Comparison of ENCODE assay signal across 1 cellular context in genomic region chr6:45378324-45378926, GRCh38.
TF ChIP-seq lines count a peak whose summit lies in the region.

No MANE protein-coding gene starts in this region.

TF ChIP-seq in GM23338, 12 proteins besides CTCF, POLR2A, EP300 and RAD21 (continued from another document):
- TF ChIP-seq, protein P1, sequence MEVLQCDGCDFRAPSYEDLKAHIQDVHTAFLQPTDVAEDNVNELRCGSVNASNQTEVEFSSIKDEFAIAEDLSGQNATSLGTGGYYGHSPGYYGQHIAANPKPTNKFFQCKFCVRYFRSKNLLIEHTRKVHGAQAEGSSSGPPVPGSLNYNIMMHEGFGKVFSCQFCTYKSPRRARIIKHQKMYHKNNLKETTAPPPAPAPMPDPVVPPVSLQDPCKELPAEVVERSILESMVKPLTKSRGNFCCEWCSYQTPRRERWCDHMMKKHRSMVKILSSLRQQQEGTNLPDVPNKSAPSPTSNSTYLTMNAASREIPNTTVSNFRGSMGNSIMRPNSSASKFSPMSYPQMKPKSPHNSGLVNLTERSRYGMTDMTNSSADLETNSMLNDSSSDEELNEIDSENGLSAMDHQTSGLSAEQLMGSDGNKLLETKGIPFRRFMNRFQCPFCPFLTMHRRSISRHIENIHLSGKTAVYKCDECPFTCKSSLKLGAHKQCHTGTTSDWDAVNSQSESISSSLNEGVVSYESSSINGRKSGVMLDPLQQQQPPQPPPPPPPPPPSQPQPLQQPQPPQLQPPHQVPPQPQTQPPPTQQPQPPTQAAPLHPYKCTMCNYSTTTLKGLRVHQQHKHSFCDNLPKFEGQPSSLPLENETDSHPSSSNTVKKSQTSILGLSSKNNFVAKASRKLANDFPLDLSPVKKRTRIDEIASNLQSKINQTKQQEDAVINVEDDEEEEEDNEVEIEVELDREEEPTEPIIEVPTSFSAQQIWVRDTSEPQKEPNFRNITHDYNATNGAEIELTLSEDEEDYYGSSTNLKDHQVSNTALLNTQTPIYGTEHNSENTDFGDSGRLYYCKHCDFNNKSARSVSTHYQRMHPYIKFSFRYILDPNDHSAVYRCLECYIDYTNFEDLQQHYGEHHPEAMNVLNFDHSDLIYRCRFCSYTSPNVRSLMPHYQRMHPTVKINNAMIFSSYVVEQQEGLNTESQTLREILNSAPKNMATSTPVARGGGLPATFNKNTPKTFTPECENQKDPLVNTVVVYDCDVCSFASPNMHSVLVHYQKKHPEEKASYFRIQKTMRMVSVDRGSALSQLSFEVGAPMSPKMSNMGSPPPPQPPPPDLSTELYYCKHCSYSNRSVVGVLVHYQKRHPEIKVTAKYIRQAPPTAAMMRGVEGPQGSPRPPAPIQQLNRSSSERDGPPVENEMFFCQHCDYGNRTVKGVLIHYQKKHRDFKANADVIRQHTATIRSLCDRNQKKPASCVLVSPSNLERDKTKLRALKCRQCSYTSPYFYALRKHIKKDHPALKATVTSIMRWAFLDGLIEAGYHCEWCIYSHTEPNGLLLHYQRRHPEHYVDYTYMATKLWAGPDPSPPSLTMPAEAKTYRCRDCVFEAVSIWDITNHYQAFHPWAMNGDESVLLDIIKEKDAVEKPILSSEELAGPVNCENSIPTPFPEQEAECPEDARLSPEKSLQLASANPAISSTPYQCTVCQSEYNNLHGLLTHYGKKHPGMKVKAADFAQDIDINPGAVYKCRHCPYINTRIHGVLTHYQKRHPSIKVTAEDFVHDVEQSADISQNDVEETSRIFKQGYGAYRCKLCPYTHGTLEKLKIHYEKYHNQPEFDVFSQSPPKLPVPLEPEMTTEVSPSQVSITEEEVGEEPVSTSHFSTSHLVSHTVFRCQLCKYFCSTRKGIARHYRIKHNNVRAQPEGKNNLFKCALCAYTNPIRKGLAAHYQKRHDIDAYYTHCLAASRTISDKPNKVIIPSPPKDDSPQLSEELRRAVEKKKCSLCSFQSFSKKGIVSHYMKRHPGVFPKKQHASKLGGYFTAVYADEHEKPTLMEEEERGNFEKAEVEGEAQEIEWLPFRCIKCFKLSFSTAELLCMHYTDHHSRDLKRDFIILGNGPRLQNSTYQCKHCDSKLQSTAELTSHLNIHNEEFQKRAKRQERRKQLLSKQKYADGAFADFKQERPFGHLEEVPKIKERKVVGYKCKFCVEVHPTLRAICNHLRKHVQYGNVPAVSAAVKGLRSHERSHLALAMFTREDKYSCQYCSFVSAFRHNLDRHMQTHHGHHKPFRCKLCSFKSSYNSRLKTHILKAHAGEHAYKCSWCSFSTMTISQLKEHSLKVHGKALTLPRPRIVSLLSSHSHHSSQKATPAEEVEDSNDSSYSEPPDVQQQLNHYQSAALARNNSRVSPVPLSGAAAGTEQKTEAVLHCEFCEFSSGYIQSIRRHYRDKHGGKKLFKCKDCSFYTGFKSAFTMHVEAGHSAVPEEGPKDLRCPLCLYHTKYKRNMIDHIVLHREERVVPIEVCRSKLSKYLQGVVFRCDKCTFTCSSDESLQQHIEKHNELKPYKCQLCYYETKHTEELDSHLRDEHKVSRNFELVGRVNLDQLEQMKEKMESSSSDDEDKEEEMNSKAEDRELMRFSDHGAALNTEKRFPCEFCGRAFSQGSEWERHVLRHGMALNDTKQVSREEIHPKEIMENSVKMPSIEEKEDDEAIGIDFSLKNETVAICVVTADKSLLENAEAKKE (CRISPR knock-in tag; IDR thresholded peaks at IDR 0.05) = no peak
- TF ChIP-seq STAT1 (IDR thresholded peaks at IDR 0.05; ENCODE audit: unreplicated experiment) = no peak
- TF ChIP-seq JUNB (IDR thresholded peaks at IDR 0.05; ENCODE audit: unreplicated experiment) = no peak
- TF ChIP-seq ETS1 (IDR thresholded peaks at IDR 0.05) = no peak
- TF ChIP-seq ZNF331 (CRISPR knock-in tag; IDR thresholded peaks at IDR 0.05; ENCODE audit: low read depth) = no peak
- TF ChIP-seq NANOG (IDR thresholded peaks at IDR 0.05; ENCODE audit: borderline replicate concordance) = no peak
